1 cellular context compared by ENCODE assay signal in genomic region chr3:63993653-63994079, GRCh38.
A peak's percentile ranks its signal among the peaks of the same experiment; 100 is the strongest.
TF ChIP-seq lines count a peak whose summit lies in the region.

No MANE protein-coding gene starts in this region.

TF ChIP-seq in K562, 482 proteins besides CTCF, POLR2A, EP300 and RAD21 (continued from another document):
- no peak for TF ChIP-seq ATF3 (IDR thresholded peaks at IDR 0.05)
- TF ChIP-seq ATF3 (CRISPR knock-in tag; conservative IDR thresholded peaks at IDR 0.05): no peak
- no peak for TF ChIP-seq C11orf30 (IDR thresholded peaks at IDR 0.05; ENCODE audit: low read depth)
- no peak for TF ChIP-seq GABPB2 (CRISPR knock-in tag; conservative IDR thresholded peaks at IDR 0.05)
- TF ChIP-seq ZNF253 (CRISPR knock-in tag; conservative IDR thresholded peaks at IDR 0.05): no peak
- TF ChIP-seq DEAF1 (CRISPR knock-in tag; IDR thresholded peaks at IDR 0.05): peak; percentile 51
- TF ChIP-seq JUN (IDR thresholded peaks at IDR 0.05; ENCODE audit: borderline replicate concordance, low read depth, low read length): no peak
- no peak for TF ChIP-seq JUN (CRISPR knock-in tag; IDR thresholded peaks at IDR 0.05; ENCODE audit: borderline replicate concordance)
- TF ChIP-seq SMC3 (conservative IDR thresholded peaks at IDR 0.05; ENCODE audit: insufficient read depth, low read depth, low read length): peak; percentile 58
- TF ChIP-seq PATZ1 (CRISPR knock-in tag; IDR thresholded peaks at IDR 0.05; ENCODE audit: borderline replicate concordance): no peak
- no peak for TF ChIP-seq DDX20 (tag; IDR thresholded peaks at IDR 0.05; ENCODE audit: low read depth)
- no peak for TF ChIP-seq ZFX (CRISPR knock-in tag; IDR thresholded peaks at IDR 0.05)
- TF ChIP-seq BCLAF1 (IDR thresholded peaks at IDR 0.05; ENCODE audit: borderline replicate concordance in 1 of 2, control insufficient read depth in 1 of 2, low read depth in 2 of 2, low read length in 1 of 2): peak in 1 of 2 experiments; percentile 39; a peak in 1 of 4 replicates
